ENCODE assay signal across 7 cellular contexts in the genomic region with DNA sequence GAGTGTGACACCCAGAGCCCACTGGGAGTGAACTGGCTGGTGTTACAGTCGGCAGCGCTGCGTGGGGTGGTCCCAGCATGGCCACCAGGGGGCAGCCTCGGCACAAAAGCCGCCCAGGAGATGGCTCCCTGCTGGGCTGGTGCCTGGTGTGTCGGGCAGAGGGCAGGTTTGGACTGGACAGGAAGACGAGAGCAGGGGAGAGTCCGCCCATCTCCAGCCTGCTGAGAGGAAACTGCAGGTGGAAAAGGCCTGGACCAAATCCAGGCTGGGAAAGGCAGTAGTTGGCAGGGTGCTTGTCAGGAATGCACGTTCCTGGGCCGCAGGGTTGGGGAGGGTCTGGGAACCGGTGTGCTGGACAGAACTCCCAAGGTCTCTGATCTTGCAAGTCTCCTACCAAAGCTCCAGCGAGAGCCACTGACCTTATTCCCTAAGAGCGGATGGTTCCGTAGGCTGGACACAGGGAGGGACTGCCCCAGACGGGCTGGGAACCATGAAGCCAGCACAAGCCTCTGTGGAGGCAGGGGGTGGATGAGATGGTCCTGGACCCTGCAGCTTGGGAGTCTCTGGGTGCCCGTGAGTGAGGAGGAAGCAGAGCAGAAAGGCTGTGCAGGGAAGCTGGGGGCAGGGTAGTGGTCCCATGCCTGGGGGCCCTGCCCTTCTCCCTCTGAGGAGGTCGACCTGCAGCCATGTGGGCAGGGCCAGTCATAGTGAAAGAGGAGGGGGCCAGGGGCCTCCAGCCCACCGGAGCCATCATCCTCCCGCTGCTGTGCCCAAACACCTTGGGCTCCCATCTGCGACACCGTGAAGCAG. TPM values are rescaled to one million over a fixed set of nuclear protein-coding genes. Genes with fewer than 3 reads are reported as not detected.
DNase-seq lines count a peak whose midpoint lies in the region; ATAC-seq, FAIRE-seq and TF ChIP-seq lines count a peak whose summit lies in the region.

No MANE protein-coding gene starts in this region.

- TF ChIP-seq POLR2A in GM12891 (IDR thresholded peaks at IDR 0.05; ENCODE audit: low read depth, low read length) (no peak), vagina (IDR thresholded peaks at IDR 0.05) (no peak)

- H3K27ac ChIP-seq in psoas muscle, result no peak overlapping the region
- peak overlapping the region; percentile 99 for H3K27ac ChIP-seq in vagina

- peak; percentile 97 for FAIRE-seq in GM12891 (lab: Jason Lieb, UNC)

- peak overlapping the region; percentile 57 for H3K4me3 Mint-ChIP-seq in activated naive CD4-positive, alpha-beta T cell treated with anti-CD3 and anti-CD28 coated beads, Interleukin-2, amount 50 U/mL, for 24 hours

- H3K4me1 Mint-ChIP-seq in activated naive CD4-positive, alpha-beta T cell treated with anti-CD3 and anti-CD28 coated beads, Interleukin-2, amount 50 U/mL, for 24 hours, result peaks cover 12% of the 10 kb centered on the region

- ATAC-seq in psoas muscle, result peak; percentile 59 to 82 (median 70)

- H3K27me3 ChIP-seq in psoas muscle (ENCODE audit: insufficient read depth in 3 of 3, low read length in 2 of 3) (peaks cover 0 to 13% (median 0%) of the 10 kb centered on the region in 3 donors), vagina (no peaks in the 10 kb centered on the region)

- H3K4me1 ChIP-seq in psoas muscle (peaks cover 43% of the 10 kb centered on the region), vagina (peaks cover 71% of the 10 kb centered on the region)

- H3K36me3 Mint-ChIP-seq in activated naive CD4-positive, alpha-beta T cell treated with anti-CD3 and anti-CD28 coated beads, Interleukin-2, amount 50 U/mL, for 24 hours, result no peaks in the 10 kb centered on the region

- no peaks in the 10 kb centered on the region for H3K9me3 Mint-ChIP-seq in activated naive CD4-positive, alpha-beta T cell treated with anti-CD3 and anti-CD28 coated beads, Interleukin-2, amount 50 U/mL, for 24 hours

- H3K27me3 Mint-ChIP-seq in activated naive CD4-positive, alpha-beta T cell treated with anti-CD3 and anti-CD28 coated beads, Interleukin-2, amount 50 U/mL, for 24 hours, result peaks cover 4% of the 10 kb centered on the region

- DNase-seq in GM12891 (ENCODE audit: insufficient read length, low spot score) (peak; percentile 90), LNCaP clone FGC (ENCODE audit: low read depth) (peak; percentile 85), SW 1271 (lab: John Stamatoyannopoulos, UW) (peak; percentile 71 to 80), head of caudate nucleus (peak; percentile 58 to 88 (median 78)), psoas muscle (peak; percentile 86 to 93), vagina (ENCODE audit: extremely low spot score in 2 of 2) (no peak)

- H3K36me3 ChIP-seq in psoas muscle (ENCODE audit: insufficient read depth in 1 of 2, low read depth in 1 of 2) (no peaks in the 10 kb centered on the region), vagina (no peaks in the 10 kb centered on the region)

- no peaks in the 10 kb centered on the region for H3K9me3 ChIP-seq in psoas muscle
- no peaks in the 10 kb centered on the region for H3K9me3 ChIP-seq in vagina

- TF ChIP-seq CTCF in LNCaP clone FGC (IDR thresholded peaks at IDR 0.05; ENCODE audit: control insufficient read depth, extremely low read depth, insufficient read depth), result peak; percentile 96
- TF ChIP-seq CTCF in psoas muscle (IDR thresholded peaks at IDR 0.05), result peak; percentile 95
- peak; percentile 79 to 91 (median 83) for TF ChIP-seq CTCF in vagina (IDR thresholded peaks at IDR 0.05)

- intact Hi-C loops in head of caudate nucleus (cut with DNase I) (no loop called here), psoas muscle (cut with DNase I) (loop anchor here (1.0 kb wide), 2 partner anchors 68 to 69 kb away; no protein-coding TSS in a partner anchor), vagina (cut with DNase I) (loop anchor here (5.0 kb wide), 1 partner anchor 66 kb away; no protein-coding TSS in a partner anchor)

- H3K4me3 ChIP-seq in LNCaP clone FGC (ENCODE audit: low read depth, low read length) (no peak overlapping the region), psoas muscle (no peak overlapping the region), vagina (peak overlapping the region in 1 of 2 donors; percentile 48)

- WGBS in psoas muscle, 3 donors, result 41 to 45% (median 43%) methylated on average over 20 to 21 of the region's 21 CpGs

- H3K27ac Mint-ChIP-seq in activated naive CD4-positive, alpha-beta T cell treated with anti-CD3 and anti-CD28 coated beads, Interleukin-2, amount 50 U/mL, for 24 hours, result peak overlapping the region; percentile 80

TF ChIP-seq in GM12891, 5 proteins besides CTCF, POLR2A, EP300 and RAD21:
- TF ChIP-seq POU2F2 (IDR thresholded peaks at IDR 0.05; ENCODE audit: low read depth, low read length) (no peak), TAF1 (IDR thresholded peaks at IDR 0.05; ENCODE audit: low read depth, low read length) (no peak)

RNA-seq across cellular contexts. Expression of gene AHNAK2, which starts 1.8 kb away (rescaled TPM):
- 0.09 TPM for polyA plus RNA-seq in GM12891 (2012; ENCODE audit: low read depth, missing spikeins)
- 1 to 10 TPM; 1.3 to 4.7 (median 3.4) TPM for total RNA-seq in psoas muscle
- polyA plus RNA-seq in psoas muscle, result 1 to 10 TPM in 1 of 3 donors, under 1 TPM in 2; 0.69 to 2.0 (median 0.75) TPM
- 180 TPM for total RNA-seq in vagina

RNA-seq across cellular contexts. Expression of gene CLBA1, which starts 9.2 kb away (rescaled TPM):
- 3.0 TPM for polyA plus RNA-seq in GM12891 (2012; ENCODE audit: low read depth, missing spikeins)
- 1 to 10 TPM; 1.3 to 2.2 (median 1.6) TPM for total RNA-seq in psoas muscle
- 1 to 10 TPM; 1.7 to 6.8 (median 6.1) TPM for polyA plus RNA-seq in psoas muscle
- total RNA-seq in vagina, result 4.7 TPM

RNA-seq across cellular contexts. Expression of gene CDCA4, which starts 44.5 kb away (rescaled TPM):
- polyA plus RNA-seq in GM12891 (2012; ENCODE audit: low read depth, missing spikeins), result 35.1 TPM
- total RNA-seq in psoas muscle, result 1 to 10 TPM in 2 of 4 donors, under 1 TPM in 2; 0.79 to 1.8 (median 1.1) TPM
- 1 to 10 TPM; 1.3 to 3.3 (median 2.1) TPM for polyA plus RNA-seq in psoas muscle
- 15.2 TPM for total RNA-seq in vagina

RNA-seq across cellular contexts. Expression of gene PLD4, which starts 51.7 kb away (rescaled TPM):
- 22.8 TPM for polyA plus RNA-seq in GM12891 (2012; ENCODE audit: low read depth, missing spikeins)
- total RNA-seq in psoas muscle (under 1 TPM in 2 of 4 donors, not detected in 2; 0.04 to 0.25 TPM), vagina (not detected)
- polyA plus RNA-seq in psoas muscle, result not detected

Comparison
In these comparisons a context has a peak if more than half of its experiments do, and no peak if none do; other contexts are left out.
1. DNase-seq: peak in GM12891 (single experiment), LNCaP clone FGC (single experiment), SW 1271 (2 of 2), head of caudate nucleus (42 of 42) and psoas muscle (2 of 2); none in vagina (0 of 2).
2. RNA of gene AHNAK2, which starts 1.8 kb away (total RNA-seq): 180 TPM in vagina (single experiment); 1.3 to 4.7 TPM in psoas muscle; every median in the first group is over 10 times any median in the second.
3. Peak in every context shown above with its lines, with median percentiles within 50 percentile points of each other: CTCF ChIP-seq.